ENCODE assay signal across 7 cellular contexts in genomic region chr12:47493801-47494200, GRCh38.
"Had no signal": no experiment of that assay in that cellular context is flagged by ENCODE, and none has a peak within 500 bp of the region (broad histone marks: within the 10 kb centered on the region; RNA-seq: fewer than 3 reads in every experiment).

No MANE protein-coding gene starts in this region.

- FAIRE-seq: HepG2, HTR-8/SVneo had no signal

- ATAC-seq: HepG2 had no signal

- DNase-seq: IMR-90, KBM-7, KG1 had no signal

- H3K9ac ChIP-seq: KMS-11 had no signal

- H3K4me2 ChIP-seq: KMS-11 had no signal

- H3K27ac ChIP-seq: HL-60, KMS-11 had no signal
